ENCODE assay signal across 11 cellular contexts in the genomic region with DNA sequence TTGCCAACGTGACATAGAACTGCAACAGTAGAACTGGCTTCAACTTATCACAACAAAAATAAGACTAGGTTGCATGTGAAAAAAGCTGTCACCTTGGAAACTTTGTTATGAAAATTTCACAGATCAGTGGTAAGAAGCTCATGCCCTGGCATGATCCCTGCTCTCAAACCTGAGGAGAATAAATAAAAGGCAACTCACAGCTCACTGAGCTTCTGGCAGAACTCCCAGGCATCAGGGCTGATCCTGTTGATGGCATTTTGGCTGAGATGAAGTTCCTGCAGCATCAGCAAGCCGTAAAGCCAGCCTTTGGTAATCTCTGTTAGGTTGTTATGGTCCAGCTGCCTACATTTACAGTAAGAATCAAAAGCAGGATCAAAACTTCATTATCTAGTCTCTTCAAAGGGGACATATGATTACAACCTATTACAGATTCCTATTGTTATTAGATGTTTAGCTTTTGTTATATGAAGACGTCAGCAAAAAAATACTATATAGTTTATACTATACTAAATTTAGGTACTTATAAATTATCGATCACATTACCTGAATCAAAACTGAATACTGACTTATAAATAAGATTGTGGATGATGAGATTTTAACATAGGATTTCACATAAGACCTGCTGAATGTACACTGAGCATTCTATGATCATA. TPM values are rescaled to one million over a fixed set of nuclear protein-coding genes. Genes with fewer than 3 reads are reported as not detected.
DNase-seq lines count a peak whose midpoint lies in the region; ATAC-seq and TF ChIP-seq lines count a peak whose summit lies in the region.
"Had no signal": no experiment of that assay in that cellular context is flagged by ENCODE, and none has a peak within 500 bp of the region (broad histone marks: within the 10 kb centered on the region; RNA-seq: fewer than 3 reads in every experiment).

No MANE protein-coding gene starts in this region.

- H3K4me3 Mint-ChIP-seq in activated T-helper 17 cell treated with anti-CD3 and anti-CD28 coated beads, Interleukin-2, amount 50 U/mL, for 72 hours, result no peak overlapping the region

- DNase-seq in GM03348 (ENCODE audit: low spot score) (peak; percentile 36), NCI-H774 (lab: John Stamatoyannopoulos, UW) (peak; percentile 45), fibroblast of mammary gland (ENCODE audit: low read depth) (peak; percentile 77), posterior cingulate gyrus (peak in 6 of 10 donors; percentile 28 to 82 (median 46))
- DNase-seq in stimulated activated naive CD8-positive, alpha-beta T cell treated with anti-CD3 and anti-CD28 coated beads, Interleukin-15, Interleukin-2, amounts not matched to agents 100 U/mL and 50 U/mL, for 24 hours, result no peak
- no peak for DNase-seq in activated CD4-positive, CD25-positive, alpha-beta regulatory T cell treated with anti-CD3 and anti-CD28 coated beads, Interleukin-2, amount 50 U/mL, for 72 hours
- DNase-seq: spleen had no signal

- no peak overlapping the region for H3K4me3 ChIP-seq in fibroblast of mammary gland (ENCODE audit: control insufficient read depth, low read depth, low read length)
- H3K4me3 ChIP-seq: cardiac muscle cell, GM12878, spleen had no signal

- no peaks in the 10 kb centered on the region for H3K36me3 Mint-ChIP-seq in activated T-helper 17 cell treated with anti-CD3 and anti-CD28 coated beads, Interleukin-2, amount 50 U/mL, for 72 hours (ENCODE audit: low read depth)

- H3K4me1 Mint-ChIP-seq in activated T-helper 17 cell treated with anti-CD3 and anti-CD28 coated beads, Interleukin-2, amount 50 U/mL, for 72 hours, result no peaks in the 10 kb centered on the region

- no peak overlapping the region for H3K27ac Mint-ChIP-seq in activated T-helper 17 cell treated with anti-CD3 and anti-CD28 coated beads, Interleukin-2, amount 50 U/mL, for 72 hours

- no peak for ATAC-seq in activated T-helper 17 cell treated with anti-CD3 and anti-CD28 coated beads, Interleukin-2, amount 50 U/mL, for 72 hours (replicated peaks)
- no peak for ATAC-seq in stimulated activated naive CD8-positive, alpha-beta T cell treated with anti-CD3 and anti-CD28 coated beads, Interleukin-15, Interleukin-2, amounts not matched to agents 100 U/mL and 50 U/mL, for 24 hours
- no peak for ATAC-seq in GM21423 (IDR thresholded peaks at IDR 0.05; ENCODE audit: unreplicated experiment)
- ATAC-seq: GM12878 had no signal

- intact Hi-C loops in posterior cingulate gyrus (cut with DNase I), result no loop called here

- H3K27me3 Mint-ChIP-seq in activated T-helper 17 cell treated with anti-CD3 and anti-CD28 coated beads, Interleukin-2, amount 50 U/mL, for 72 hours, result peaks cover 3% of the 10 kb centered on the region

- no peaks in the 10 kb centered on the region for H3K9me3 Mint-ChIP-seq in activated T-helper 17 cell treated with anti-CD3 and anti-CD28 coated beads, Interleukin-2, amount 50 U/mL, for 72 hours

- no peak for TF ChIP-seq CTCF in fibroblast of mammary gland (conservative IDR thresholded peaks at IDR 0.05; ENCODE audit: control insufficient read depth, insufficient read depth, low read depth, low read length)

RNA-seq across cellular contexts. Expression of a gene that starts 32.0 kb away (rescaled TPM):
- not detected for total RNA-seq in activated T-helper 17 cell treated with anti-CD3 and anti-CD28 coated beads, Interleukin-2, amount 50 U/mL, for 72 hours

Comparison
In these comparisons a context has a peak if more than half of its experiments do, and no peak if none do; other contexts are left out.
1. DNase-seq: peak in GM03348 (single experiment), NCI-H774 (single experiment), fibroblast of mammary gland (single experiment) and posterior cingulate gyrus (6 of 10); none in stimulated activated naive CD8-positive, alpha-beta T cell treated with anti-CD3 and anti-CD28 coated beads, Interleukin-15, Interleukin-2, amounts not matched to agents 100 U/mL and 50 U/mL, for 24 hours (single experiment) and activated CD4-positive, CD25-positive, alpha-beta regulatory T cell treated with anti-CD3 and anti-CD28 coated beads, Interleukin-2, amount 50 U/mL, for 72 hours (single experiment).